9 cellular contexts compared by ENCODE assay signal in the genomic region with DNA sequence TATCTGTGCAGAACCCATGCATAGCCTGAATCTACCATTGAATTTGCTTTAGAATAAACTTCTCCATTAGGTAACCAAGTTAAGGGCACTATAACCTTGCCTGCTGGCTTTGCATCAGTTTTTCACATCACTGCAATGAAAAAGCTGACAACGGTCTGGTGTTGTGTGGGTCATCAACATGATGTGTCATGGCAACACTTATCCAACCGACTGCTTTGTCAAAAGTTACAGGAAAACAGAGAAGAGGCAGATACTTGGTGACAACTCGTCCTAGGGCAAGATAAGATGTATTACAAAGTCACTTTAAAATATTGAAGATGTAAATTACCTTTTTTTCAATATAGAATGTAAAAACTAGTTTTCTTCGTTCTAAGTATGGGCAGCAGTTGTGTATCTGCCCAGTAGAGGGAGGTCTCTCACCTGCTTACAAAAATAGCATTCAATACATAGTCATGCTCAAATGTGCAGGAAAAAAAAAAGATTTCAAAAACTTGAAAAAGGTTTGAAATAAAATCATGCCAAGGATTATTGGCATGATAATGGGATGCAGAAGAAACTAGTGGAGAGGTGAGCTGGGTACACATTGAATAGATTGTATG.
DNase-seq lines count a peak whose midpoint lies in the region; ATAC-seq and TF ChIP-seq lines count a peak whose summit lies in the region.
"Had no signal": no experiment of that assay in that cellular context is flagged by ENCODE, and none has a peak within 500 bp of the region (broad histone marks: within the 10 kb centered on the region; RNA-seq: fewer than 3 reads in every experiment).

No MANE protein-coding gene starts in this region.

- H3K27ac ChIP-seq in parathyroid adenoma (no peak overlapping the region), tibial artery (no peak overlapping the region)

- peaks cover 57% of the 10 kb centered on the region for H3K27me3 Mint-ChIP-seq in activated T-cell treated with anti-CD3 and anti-CD28 coated beads, Interleukin-2, amount 50 U/mL, for 72 hours (ENCODE audit: low read depth)

- no peak overlapping the region for H3K4me2 ChIP-seq in parathyroid adenoma (ENCODE audit: low read length)

- DNase-seq in LHCN-M2 (ENCODE audit: low read depth) (peak; percentile 31), dedifferentiated amniotic fluid mesenchymal stem cell (ENCODE audit: extremely low spot score) (peak; percentile 23), HuH-7 (ENCODE audit: low spot score) (no peak), tibial artery (no peak)
- DNase-seq in activated T-cell treated with anti-CD3 and anti-CD28 coated beads, Interleukin-2, amount 50 U/mL, for 72 hours = no peak
- DNase-seq: activated B cell treated with CpG ODN at 0.5 μM for 24 hours had no signal

- no peaks in the 10 kb centered on the region for H3K36me3 Mint-ChIP-seq in activated T-cell treated with anti-CD3 and anti-CD28 coated beads, Interleukin-2, amount 50 U/mL, for 72 hours (ENCODE audit: insufficient read depth in 2 of 2)

- no peaks in the 10 kb centered on the region for H3K4me1 Mint-ChIP-seq in activated T-cell treated with anti-CD3 and anti-CD28 coated beads, Interleukin-2, amount 50 U/mL, for 72 hours (ENCODE audit: low read depth)

- H2AFZ ChIP-seq in parathyroid adenoma = no peak overlapping the region

- H3K9me3 ChIP-seq in parathyroid adenoma (ENCODE audit: control insufficient read depth, low read length) (no peaks in the 10 kb centered on the region), tibial artery (no peaks in the 10 kb centered on the region)

- intact Hi-C loops in tibial artery (cut with DNase I; ENCODE audit: low total_unique reads) = no loop called here

- H3K9ac ChIP-seq in parathyroid adenoma = no peak overlapping the region

- no peaks in the 10 kb centered on the region for H3K79me2 ChIP-seq in parathyroid adenoma

- H3K27me3 ChIP-seq in parathyroid adenoma (ENCODE audit: control insufficient read depth, insufficient read depth, low read length) (no peaks in the 10 kb centered on the region), tibial artery (no peaks in the 10 kb centered on the region)

- H3K4me1 ChIP-seq in parathyroid adenoma (no peaks in the 10 kb centered on the region), tibial artery (no peaks in the 10 kb centered on the region)

- H3K4me3 ChIP-seq in parathyroid adenoma (ENCODE audit: low read depth, low read length) (no peak overlapping the region), tibial artery (no peak overlapping the region)

- no peak overlapping the region for H3K4me3 Mint-ChIP-seq in activated T-cell treated with anti-CD3 and anti-CD28 coated beads, Interleukin-2, amount 50 U/mL, for 72 hours
- H3K4me3 Mint-ChIP-seq: activated B cell treated with CpG ODN at 0.5 μM for 24 hours had no signal

- ATAC-seq in GM18511 (IDR thresholded peaks at IDR 0.05; ENCODE audit: unreplicated experiment) (peak; percentile 61), HG03520 (IDR thresholded peaks at IDR 0.05; ENCODE audit: unreplicated experiment) (no peak)
- ATAC-seq in activated T-cell treated with anti-CD3 and anti-CD28 coated beads, Interleukin-2, amount 50 U/mL, for 72 hours (replicated peaks in 1 of 2) = no peak

- H3K9me3 Mint-ChIP-seq in activated T-cell treated with anti-CD3 and anti-CD28 coated beads, Interleukin-2, amount 50 U/mL, for 72 hours = no peaks in the 10 kb centered on the region
- H3K9me3 Mint-ChIP-seq: activated B cell treated with CpG ODN at 0.5 μM for 24 hours had no signal

- H3K27ac Mint-ChIP-seq in activated T-cell treated with anti-CD3 and anti-CD28 coated beads, Interleukin-2, amount 50 U/mL, for 72 hours = no peak overlapping the region
- H3K27ac Mint-ChIP-seq: activated B cell treated with CpG ODN at 0.5 μM for 24 hours had no signal

- no peaks in the 10 kb centered on the region for H3K36me3 ChIP-seq in parathyroid adenoma (ENCODE audit: control insufficient read depth, insufficient read depth, low read length)
- H3K36me3 ChIP-seq in tibial artery = no peaks in the 10 kb centered on the region

- TF ChIP-seq CTCF in parathyroid adenoma (IDR thresholded peaks at IDR 0.05) (peak; percentile 70), tibial artery (IDR thresholded peaks at IDR 0.05) (no peak)

Comparison
In these comparisons a context has a peak if more than half of its experiments do, and no peak if none do; other contexts are left out.
1. DNase-seq: peak in LHCN-M2 (single experiment) and dedifferentiated amniotic fluid mesenchymal stem cell (single experiment); none in HuH-7 (single experiment), activated T-cell treated with anti-CD3 and anti-CD28 coated beads, Interleukin-2, amount 50 U/mL, for 72 hours (0 of 2) and tibial artery (0 of 2).